ENCODE assay signal across 11 cellular contexts in genomic region chr22:38311331-38311635, GRCh38. TPM values are rescaled to one million over a fixed set of nuclear protein-coding genes. Genes with fewer than 3 reads are reported as not detected.
DNase-seq lines count a peak whose midpoint lies in the region; ATAC-seq and TF ChIP-seq lines count a peak whose summit lies in the region.
"Had no signal": no experiment of that assay in that cellular context is flagged by ENCODE, and none has a peak within 500 bp of the region (broad histone marks: within the 10 kb centered on the region; RNA-seq: fewer than 3 reads in every experiment).

No MANE protein-coding gene starts in this region.

- H3K4me1 Mint-ChIP-seq in activated naive CD8-positive, alpha-beta T cell treated with anti-CD3 and anti-CD28 coated beads, Interleukin-2, amount 50 U/mL, for 24 hours: peaks cover 60% of the 10 kb centered on the region

- H2BK120ac ChIP-seq in mesenchymal stem cell (ENCODE audit: low read depth, low read length): no peak overlapping the region

- H4K8ac ChIP-seq in mesenchymal stem cell (ENCODE audit: low read length): no peak overlapping the region

- H3K4me3 Mint-ChIP-seq in activated naive CD8-positive, alpha-beta T cell treated with anti-CD3 and anti-CD28 coated beads, Interleukin-2, amount 50 U/mL, for 24 hours: no peak overlapping the region

- H2BK15ac ChIP-seq in mesenchymal stem cell (ENCODE audit: low read depth, poor library complexity, severe bottlenecking): no peak overlapping the region

- peak overlapping the region in 1 of 2 experiments; percentile 51 for H3K4ac ChIP-seq in mesenchymal stem cell (ENCODE audit: low read depth in 1 of 2, low read length in 2 of 2)

- ATAC-seq in left cardiac atrium (no peak), upper lobe of left lung (ENCODE audit: low FRiP score in 2 of 2) (no peak), HG02798 (IDR thresholded peaks at IDR 0.05; ENCODE audit: poor library complexity, unreplicated experiment) (no peak)
- peak; percentile 23 for ATAC-seq in activated naive CD8-positive, alpha-beta T cell treated with anti-CD3 and anti-CD28 coated beads, Interleukin-2, amount 50 U/mL, for 24 hours

- no peak for TF ChIP-seq POLR2A in upper lobe of left lung (IDR thresholded peaks at IDR 0.05)

- intact Hi-C loops in left ventricle myocardium inferior (cut with micrococcal nuclease): no loop called here
- intact Hi-C loops in left cardiac atrium (cut with DNase I): no loop called here

- H4K91ac ChIP-seq in mesenchymal stem cell (ENCODE audit: low read length): no peak overlapping the region

- TF ChIP-seq CTCF in left ventricle myocardium inferior (IDR thresholded peaks at IDR 0.05; ENCODE audit: borderline replicate concordance) (no peak), upper lobe of left lung (IDR thresholded peaks at IDR 0.05) (no peak)

- no peak overlapping the region for H2AFZ ChIP-seq in mesenchymal stem cell (ENCODE audit: low read depth, low read length)

- H3K27ac ChIP-seq in left ventricle myocardium inferior (replicated peaks) (peak overlapping the region; percentile 98), mesenchymal stem cell (ENCODE audit: low read length, poor library complexity, severe bottlenecking) (peak overlapping the region; percentile 10), upper lobe of left lung (peak overlapping the region; percentile 15 to 96 (median 86))
- H3K27ac ChIP-seq: C4-2B had no signal

- H3K9me3 ChIP-seq in left ventricle myocardium inferior (replicated peaks): no peaks in the 10 kb centered on the region
- H3K9me3 ChIP-seq in mesenchymal stem cell (ENCODE audit: control insufficient read depth, low read length): no peaks in the 10 kb centered on the region
- no peaks in the 10 kb centered on the region for H3K9me3 ChIP-seq in upper lobe of left lung

- no peak overlapping the region for H3K4me2 ChIP-seq in mesenchymal stem cell (ENCODE audit: low read length, poor library complexity, severe bottlenecking)

- peak overlapping the region; percentile 52 for H3K27ac Mint-ChIP-seq in activated naive CD8-positive, alpha-beta T cell treated with anti-CD3 and anti-CD28 coated beads, Interleukin-2, amount 50 U/mL, for 24 hours

- H3K4me3 ChIP-seq in left ventricle myocardium inferior (peak overlapping the region; percentile 20), mesenchymal stem cell (ENCODE audit: insufficient read depth in 1 of 2, low read depth in 1 of 2, low read length in 2 of 2) (peak overlapping the region in 1 of 2 experiments; percentile 57), upper lobe of left lung (no peak overlapping the region)

- DNase-seq in left ventricle myocardium inferior: no peak
- no peak for DNase-seq in left cardiac atrium
- DNase-seq in activated naive CD8-positive, alpha-beta T cell treated with anti-CD3 and anti-CD28 coated beads, Interleukin-2, amount 50 U/mL, for 24 hours: no peak
- peak; percentile 41 for DNase-seq in mesenchymal stem cell
- DNase-seq in upper lobe of left lung: no peak
- DNase-seq in activated effector memory CD4-positive, alpha-beta T cell treated with anti-CD3 and anti-CD28 coated beads, Interleukin-2, amount 50 U/mL, for 16 hours: no peak
- no peak for DNase-seq in NCI-H345 (lab: John Stamatoyannopoulos, UW)
- DNase-seq: NCI-H2171 treated with DMSO at 0.1 percent for 48 hours, occipital lobe had no signal

- peaks cover 9% of the 10 kb centered on the region for H3K36me3 ChIP-seq in left ventricle myocardium inferior
- H3K36me3 ChIP-seq in mesenchymal stem cell (ENCODE audit: control insufficient read depth in 1 of 2, insufficient read depth in 2 of 2, low read depth in 1 of 2, low read length in 2 of 2): peaks cover 47 to 64% of the 10 kb centered on the region in 2 experiments
- peaks cover 0 to 29% (median 4%) of the 10 kb centered on the region in 4 donors for H3K36me3 ChIP-seq in upper lobe of left lung

- H2BK5ac ChIP-seq in mesenchymal stem cell (ENCODE audit: low read depth, low read length, poor library complexity, severe bottlenecking): no peak overlapping the region

- H3K9ac ChIP-seq in mesenchymal stem cell (ENCODE audit: low read length): peak overlapping the region; percentile 46

- no peak for TF ChIP-seq EP300 in upper lobe of left lung (IDR thresholded peaks at IDR 0.05)

- H3K27me3 ChIP-seq in left ventricle myocardium inferior (ENCODE audit: low read depth) (no peaks in the 10 kb centered on the region), mesenchymal stem cell (ENCODE audit: control insufficient read depth in 1 of 2, insufficient read depth in 1 of 2, low read length in 2 of 2) (no peaks in the 10 kb centered on the region), upper lobe of left lung (no peaks in the 10 kb centered on the region)

- 62% methylated on average over 5 of the region's 5 CpGs for WGBS in mesenchymal stem cell
- WGBS in upper lobe of left lung, 2 donors: 37 to 54% methylated on average over 4 to 5 of the region's 5 CpGs

- peaks cover 17% of the 10 kb centered on the region for H3K36me3 Mint-ChIP-seq in activated naive CD8-positive, alpha-beta T cell treated with anti-CD3 and anti-CD28 coated beads, Interleukin-2, amount 50 U/mL, for 24 hours (ENCODE audit: low read depth)

- H3K14ac ChIP-seq in mesenchymal stem cell (ENCODE audit: low read length in 2 of 2): peak overlapping the region in 1 of 2 experiments; percentile 11

- H2BK12ac ChIP-seq in mesenchymal stem cell (ENCODE audit: low read length in 2 of 2): peak overlapping the region in 1 of 2 experiments; percentile 15

- H3K4me1 ChIP-seq in left ventricle myocardium inferior (peaks cover 100% of the 10 kb centered on the region), mesenchymal stem cell (ENCODE audit: control insufficient read depth, insufficient read depth, low read depth, low read length) (peaks cover 66% of the 10 kb centered on the region), upper lobe of left lung (peaks cover 62 to 81% (median 67%) of the 10 kb centered on the region in 4 donors)

- H3K23ac ChIP-seq in mesenchymal stem cell (ENCODE audit: low read length in 2 of 2): no peak overlapping the region

- no peak overlapping the region for H2AK5ac ChIP-seq in mesenchymal stem cell (ENCODE audit: low read length, severe bottlenecking)

- H3K27me3 Mint-ChIP-seq in activated naive CD8-positive, alpha-beta T cell treated with anti-CD3 and anti-CD28 coated beads, Interleukin-2, amount 50 U/mL, for 24 hours: no peaks in the 10 kb centered on the region

- no peak overlapping the region for H3K18ac ChIP-seq in mesenchymal stem cell (ENCODE audit: low read depth in 1 of 2, low read length in 2 of 2)

- H3K79me1 ChIP-seq in mesenchymal stem cell (replicated peaks; ENCODE audit: low read length, poor library complexity, severe bottlenecking): no peaks in the 10 kb centered on the region

- H3K9me3 Mint-ChIP-seq in activated naive CD8-positive, alpha-beta T cell treated with anti-CD3 and anti-CD28 coated beads, Interleukin-2, amount 50 U/mL, for 24 hours: no peaks in the 10 kb centered on the region

RNA-seq across cellular contexts. Expression of gene CSNK1E, which starts 6.0 kb away (rescaled TPM):
- total RNA-seq in left ventricle myocardium inferior: 76.1 TPM
- 10 to 100 TPM; 69.2 to 90.5 TPM for total RNA-seq in left cardiac atrium
- 175 TPM for polyA plus RNA-seq in mesenchymal stem cell (2013, experiment 1 of 2)
- polyA plus RNA-seq in mesenchymal stem cell (2013, experiment 2 of 2): 170 TPM
- total RNA-seq in upper lobe of left lung: 100 to 1,000 TPM in 5 of 6 donors, 10 to 100 TPM in 1; 94.1 to 345 (median 123) TPM

RNA-seq across cellular contexts. Expression of gene TMEM184B, which starts 38.5 kb away (rescaled TPM):
- total RNA-seq in left ventricle myocardium inferior (50.6 TPM), left cardiac atrium (10 to 100 TPM; 47.2 to 60.3 TPM), upper lobe of left lung (100 to 1,000 TPM in 1 of 6 donors, 10 to 100 TPM in 5; 47.5 to 141 (median 72.1) TPM)
- polyA plus RNA-seq in mesenchymal stem cell (2013, experiment 1 of 2): 71.3 TPM
- 71.6 TPM for polyA plus RNA-seq in mesenchymal stem cell (2013, experiment 2 of 2)

Comparison
In these comparisons a context has a peak if more than half of its experiments do, and no peak if none do; other contexts are left out.
1. H3K27ac ChIP-seq: peak in every context shown above with its lines; median percentile 98 in left ventricle myocardium inferior; 86 in upper lobe of left lung; 10 in mesenchymal stem cell.